ENCODE assay signal across 17 cellular contexts in genomic region chr11:48047616-48048015, GRCh38.
DNase-seq lines count a peak whose midpoint lies in the region; ATAC-seq and TF ChIP-seq lines count a peak whose summit lies in the region.
"Had no signal": no experiment of that assay in that cellular context is flagged by ENCODE, and none has a peak within 500 bp of the region (broad histone marks: within the 10 kb centered on the region; RNA-seq: fewer than 3 reads in every experiment).

No MANE protein-coding gene starts in this region.

- peaks cover 86% of the 10 kb centered on the region for H3K4me1 Mint-ChIP-seq in activated T-cell treated with anti-CD3 and anti-CD28 coated beads, Interleukin-2, amount 50 U/mL, for 24 hours (ENCODE audit: low read depth)
- peaks cover 90% of the 10 kb centered on the region for H3K4me1 Mint-ChIP-seq in activated T-cell treated with anti-CD3 and anti-CD28 coated beads, Interleukin-2, amount 50 U/mL, for 72 hours (ENCODE audit: low read depth)
- H3K4me1 Mint-ChIP-seq in activated naive CD8-positive, alpha-beta T cell treated with anti-CD3 and anti-CD28 coated beads, Interleukin-2, amount 50 U/mL, for 24 hours: peaks cover 87% of the 10 kb centered on the region

- H3K27ac Mint-ChIP-seq in activated T-cell treated with anti-CD3 and anti-CD28 coated beads, Interleukin-2, amount 50 U/mL, for 24 hours: peak overlapping the region; percentile 50
- no peak overlapping the region for H3K27ac Mint-ChIP-seq in activated T-cell treated with anti-CD3 and anti-CD28 coated beads, Interleukin-2, amount 50 U/mL, for 72 hours
- H3K27ac Mint-ChIP-seq in activated naive CD8-positive, alpha-beta T cell treated with anti-CD3 and anti-CD28 coated beads, Interleukin-2, amount 50 U/mL, for 24 hours: no peak overlapping the region

- no peaks in the 10 kb centered on the region for H3K36me3 ChIP-seq in upper lobe of right lung
- H3K36me3 ChIP-seq: adrenal gland, WERI-Rb-1 had no signal

- intact Hi-C loops in upper lobe of right lung (cut with DNase I): no loop called here

- ATAC-seq in activated T-cell treated with anti-CD3 and anti-CD28 coated beads, Interleukin-2, amount 50 U/mL, for 72 hours (replicated peaks in 1 of 2): no peak
- no peak for ATAC-seq in upper lobe of right lung
- no peak for ATAC-seq in HG03280 (IDR thresholded peaks at IDR 0.05; ENCODE audit: unreplicated experiment)
- no peak for ATAC-seq in activated naive CD8-positive, alpha-beta T cell treated with anti-CD3 and anti-CD28 coated beads, Interleukin-2, amount 50 U/mL, for 24 hours
- ATAC-seq: left lobe of liver, natural killer cell had no signal

- H3K9me3 ChIP-seq in upper lobe of right lung: no peaks in the 10 kb centered on the region
- H3K9me3 ChIP-seq: adrenal gland, testis had no signal

- H3K27ac ChIP-seq in angular gyrus (ENCODE audit: low read depth, low read length) (peak overlapping the region; percentile 44), upper lobe of right lung (no peak overlapping the region)
- H3K27ac ChIP-seq: adrenal gland, SK-N-MC, testis, WERI-Rb-1 had no signal

- DNase-seq in activated T-cell treated with anti-CD3 and anti-CD28 coated beads, Interleukin-2, amount 50 U/mL, for 24 hours: no peak
- no peak for DNase-seq in activated T-cell treated with anti-CD3 and anti-CD28 coated beads, Interleukin-2, amount 50 U/mL, for 72 hours
- peak; percentile 88 for DNase-seq in kidney tubule cell (ENCODE audit: low spot score)
- peak; percentile 36 for DNase-seq in upper lobe of right lung
- DNase-seq in NK-92 (lab: John Stamatoyannopoulos, UW; ENCODE audit: unreplicated experiment): no peak
- no peak for DNase-seq in activated naive CD8-positive, alpha-beta T cell treated with anti-CD3 and anti-CD28 coated beads, Interleukin-2, amount 50 U/mL, for 24 hours
- DNase-seq: adrenal gland, DMS153, natural killer cell, NCI-H1694 treated with DMSO at 0.1 percent for 48 hours, NCI-H748 treated with DMSO at 0.1 percent for 48 hours, testis, WERI-Rb-1 had no signal

- no peaks in the 10 kb centered on the region for H3K9me3 Mint-ChIP-seq in activated T-cell treated with anti-CD3 and anti-CD28 coated beads, Interleukin-2, amount 50 U/mL, for 24 hours
- no peaks in the 10 kb centered on the region for H3K9me3 Mint-ChIP-seq in activated T-cell treated with anti-CD3 and anti-CD28 coated beads, Interleukin-2, amount 50 U/mL, for 72 hours
- H3K9me3 Mint-ChIP-seq in activated naive CD8-positive, alpha-beta T cell treated with anti-CD3 and anti-CD28 coated beads, Interleukin-2, amount 50 U/mL, for 24 hours: no peaks in the 10 kb centered on the region
- H3K9me3 Mint-ChIP-seq: natural killer cell had no signal

- H3K4me3 Mint-ChIP-seq in activated T-cell treated with anti-CD3 and anti-CD28 coated beads, Interleukin-2, amount 50 U/mL, for 24 hours: no peak overlapping the region
- H3K4me3 Mint-ChIP-seq in activated T-cell treated with anti-CD3 and anti-CD28 coated beads, Interleukin-2, amount 50 U/mL, for 72 hours: no peak overlapping the region
- H3K4me3 Mint-ChIP-seq in activated naive CD8-positive, alpha-beta T cell treated with anti-CD3 and anti-CD28 coated beads, Interleukin-2, amount 50 U/mL, for 24 hours: no peak overlapping the region
- H3K4me3 Mint-ChIP-seq: natural killer cell had no signal

- TF ChIP-seq CTCF in upper lobe of right lung (IDR thresholded peaks at IDR 0.05): no peak

- H3K4me1 ChIP-seq in upper lobe of right lung: peaks cover 50% of the 10 kb centered on the region
- H3K4me1 ChIP-seq: adrenal gland, testis had no signal

- H3K27me3 ChIP-seq in upper lobe of right lung: no peaks in the 10 kb centered on the region
- H3K27me3 ChIP-seq: adrenal gland, testis had no signal

- no peaks in the 10 kb centered on the region for H3K27me3 Mint-ChIP-seq in activated T-cell treated with anti-CD3 and anti-CD28 coated beads, Interleukin-2, amount 50 U/mL, for 24 hours
- H3K27me3 Mint-ChIP-seq in activated T-cell treated with anti-CD3 and anti-CD28 coated beads, Interleukin-2, amount 50 U/mL, for 72 hours (ENCODE audit: low read depth): no peaks in the 10 kb centered on the region
- H3K27me3 Mint-ChIP-seq in activated naive CD8-positive, alpha-beta T cell treated with anti-CD3 and anti-CD28 coated beads, Interleukin-2, amount 50 U/mL, for 24 hours: no peaks in the 10 kb centered on the region

- no peak overlapping the region for H3K4me3 ChIP-seq in upper lobe of right lung
- H3K4me3 ChIP-seq: adrenal gland, SK-N-MC, testis had no signal

- peaks cover 20% of the 10 kb centered on the region for H3K36me3 Mint-ChIP-seq in activated T-cell treated with anti-CD3 and anti-CD28 coated beads, Interleukin-2, amount 50 U/mL, for 24 hours (ENCODE audit: low read depth)
- H3K36me3 Mint-ChIP-seq in activated T-cell treated with anti-CD3 and anti-CD28 coated beads, Interleukin-2, amount 50 U/mL, for 72 hours (ENCODE audit: insufficient read depth in 2 of 2): peaks cover 3 to 5% of the 10 kb centered on the region in 2 donors
- peaks cover 2% of the 10 kb centered on the region for H3K36me3 Mint-ChIP-seq in activated naive CD8-positive, alpha-beta T cell treated with anti-CD3 and anti-CD28 coated beads, Interleukin-2, amount 50 U/mL, for 24 hours (ENCODE audit: low read depth)
- H3K36me3 Mint-ChIP-seq: natural killer cell had no signal

Comparison
In these comparisons a context has a peak if more than half of its experiments do, and no peak if none do; other contexts are left out.
1. DNase-seq: peak in kidney tubule cell (single experiment) and upper lobe of right lung (single experiment); none in activated T-cell treated with anti-CD3 and anti-CD28 coated beads, Interleukin-2, amount 50 U/mL, for 24 hours (single experiment), activated T-cell treated with anti-CD3 and anti-CD28 coated beads, Interleukin-2, amount 50 U/mL, for 72 hours (0 of 2), NK-92 (single experiment) and activated naive CD8-positive, alpha-beta T cell treated with anti-CD3 and anti-CD28 coated beads, Interleukin-2, amount 50 U/mL, for 24 hours (single experiment).